12 cellular contexts compared by ENCODE assay signal in genomic region chr19:1364070-1364719, GRCh38. TPM values are rescaled to one million over a fixed set of nuclear protein-coding genes. Genes with fewer than 3 reads are reported as not detected.
A peak's percentile ranks its signal among the peaks of the same experiment; 100 is the strongest.
DNase-seq lines count a peak whose midpoint lies in the region; ATAC-seq and TF ChIP-seq lines count a peak whose summit lies in the region.
"Had no signal": no experiment of that assay in that cellular context is flagged by ENCODE, and none has a peak within 500 bp of the region (broad histone marks: within the 10 kb centered on the region; RNA-seq: fewer than 3 reads in every experiment).

No MANE protein-coding gene starts in this region.

- CTCF ChIA-PET in AG04450 (lab: Charles Lee): no interaction called here

- peak overlapping the region; percentile 70 for H3K27ac Mint-ChIP-seq in T-helper 17 cell

- H3K9me3 ChIP-seq in AG04450 (ENCODE audit: control insufficient read depth, insufficient read depth, low read length): peaks cover 2% of the 10 kb centered on the region; the same call in 1 of the 2 replicates
- H3K9me3 ChIP-seq in T-helper 17 cell (ENCODE audit: control insufficient read depth, low read length, poor library complexity, severe bottlenecking): no peaks in the 10 kb centered on the region

- peaks cover 11% of the 10 kb centered on the region for H3K4me1 Mint-ChIP-seq in T-helper 17 cell

- POLR2A ChIA-PET in AG04450 (lab: Yijun Ruan, JAX): no interaction called here

- TF ChIP-seq CTCF in AG04450 (IDR thresholded peaks at IDR 0.05; ENCODE audit: low read depth, low read length): peak; percentile 42
- peak; percentile 32 for TF ChIP-seq CTCF in GM12873 (IDR thresholded peaks at IDR 0.05; ENCODE audit: insufficient read depth, low read depth, low read length, missing control alignments)
- TF ChIP-seq CTCF in fibroblast of villous mesenchyme (IDR thresholded peaks at IDR 0.05; ENCODE audit: insufficient read depth, low read depth, low read length): peak; percentile 18

- H3K27me3 ChIP-seq in AG04450 (ENCODE audit: control insufficient read depth, insufficient read depth, low read length): no peaks in the 10 kb centered on the region

- H3K27ac ChIP-seq in AG04450 (ENCODE audit: low read depth, low read length) (no peak overlapping the region), substantia nigra (ENCODE audit: low read depth, low read length, poor library complexity, severe bottlenecking) (no peak overlapping the region)

- H3K4me3 ChIP-seq in AG04450 (ENCODE audit: low read depth, low read length) (no peak overlapping the region), fibroblast of villous mesenchyme (ENCODE audit: low read depth, low read length) (no peak overlapping the region)
- H3K4me3 ChIP-seq: skin epidermis had no signal

- no peak overlapping the region for H3K4me3 Mint-ChIP-seq in T-helper 17 cell

- ATAC-seq in T-helper 17 cell: peak; percentile 47
- no peak for ATAC-seq in GM19324 (IDR thresholded peaks at IDR 0.05; ENCODE audit: low FRiP score, unreplicated experiment)
- no peak for ATAC-seq in HG03095 (IDR thresholded peaks at IDR 0.05; ENCODE audit: unreplicated experiment)

- no peaks in the 10 kb centered on the region for H3K36me3 Mint-ChIP-seq in T-helper 17 cell (ENCODE audit: low read depth)

- DNase-seq in AG04450 (ENCODE audit: low read depth, low spot score): no peak
- no peak for DNase-seq in T-helper 17 cell
- DNase-seq in fibroblast of villous mesenchyme (ENCODE audit: low read depth): no peak
- DNase-seq in SW 1271 (lab: John Stamatoyannopoulos, UW): no peak
- DNase-seq in substantia nigra (lab: John Stamatoyannopoulos, UW): no peak
- DNase-seq: DMS79 treated with DMSO at 0.1 percent for 48 hours, kidney glomerular epithelial cell, NCI-H524 had no signal

- no peaks in the 10 kb centered on the region for H3K27me3 Mint-ChIP-seq in T-helper 17 cell

RNA-seq across cellular contexts. Expression of gene NDUFS7, which starts 19.5 kb away (rescaled TPM):
- polyA plus RNA-seq in AG04450 (2011; rRNA removed): 26.1 and 45.5 TPM in 2 replicates
- 12.4 and 13.2 TPM in 2 replicates for polyA minus RNA-seq in AG04450 (2011; rRNA and poly(A)+ RNA removed)
- total RNA-seq in T-helper 17 cell (10 to 100 TPM; 50.9 to 54.7 TPM), fibroblast of villous mesenchyme (33.7 and 61.2 TPM in 2 replicates)

RNA-seq across cellular contexts. Expression of gene GAMT, which starts 37.1 kb away (rescaled TPM):
- 26.9 and 39.8 TPM in 2 replicates for polyA plus RNA-seq in AG04450 (2011; rRNA removed)
- polyA minus RNA-seq in AG04450 (2011; rRNA and poly(A)+ RNA removed): 26.7 and 36.1 TPM in 2 replicates
- total RNA-seq in T-helper 17 cell (1 to 10 TPM; 9.0 to 9.9 TPM), fibroblast of villous mesenchyme (23.3 and 29.6 TPM in 2 replicates)

RNA-seq across cellular contexts. Expression of gene DAZAP1, which starts 43.2 kb away (rescaled TPM):
- polyA plus RNA-seq in AG04450 (2011; rRNA removed): 45.8 and 52.8 TPM in 2 replicates
- polyA minus RNA-seq in AG04450 (2011; rRNA and poly(A)+ RNA removed): 33.6 and 42.3 TPM in 2 replicates
- 100 to 1,000 TPM; 148 to 163 TPM for total RNA-seq in T-helper 17 cell
- total RNA-seq in fibroblast of villous mesenchyme: 54.4 and 61.7 TPM in 2 replicates
